ENCODE assay signal across 25 cellular contexts in genomic region chr20:55053389-55053788, GRCh38.
"Had no signal": no experiment of that assay in that cellular context is flagged by ENCODE, and none has a peak within 500 bp of the region (broad histone marks: within the 10 kb centered on the region; RNA-seq: fewer than 3 reads in every experiment).

No MANE protein-coding gene starts in this region.

- H3K4me3 ChIP-seq: esophagus squamous epithelium, gastrocnemius medialis, heart right ventricle, left lung, lower lobe of right lung, mucosa of descending colon had no signal

- H3K27ac ChIP-seq: epithelial cell of prostate, esophagus squamous epithelium, gastrocnemius medialis, heart right ventricle, left lung, lower lobe of right lung had no signal

- ATAC-seq: effector memory CD8-positive, alpha-beta T cell; esophagus mucosa; gastrocnemius medialis; heart right ventricle; left cardiac atrium; left lung; left ventricle myocardium superior; lower lobe of right lung; mucosa of descending colon; naive thymus-derived CD8-positive, alpha-beta T cell had no signal

- H3K9me3 ChIP-seq: esophagus squamous epithelium, gastrocnemius medialis, heart right ventricle, left lung, lower lobe of right lung, mucosa of descending colon had no signal

- FAIRE-seq: endometrium, islet of Langerhans had no signal

- H3K27me3 ChIP-seq: esophagus squamous epithelium, gastrocnemius medialis, heart right ventricle, left lung had no signal

- H3K4me1 ChIP-seq: esophagus squamous epithelium, gastrocnemius medialis, heart right ventricle, left lung, lower lobe of right lung had no signal

- DNase-seq: cortex of kidney; effector CD8-positive, alpha-beta T cell; effector memory CD8-positive, alpha-beta T cell; endodermal cell; erythroblast; esophagus squamous epithelium; foreskin fibroblast; foreskin melanocyte; gastrocnemius medialis; glutamatergic neuron; head of caudate nucleus; heart right ventricle; hippocampal formation; left cardiac atrium; left lung; left ventricle myocardium superior; lower lobe of right lung; mesenchymal stem cell; mucosa of descending colon; naive B cell; naive thymus-derived CD8-positive, alpha-beta T cell had no signal

- H3K36me3 ChIP-seq: esophagus squamous epithelium, gastrocnemius medialis, heart right ventricle, left lung, lower lobe of right lung had no signal
